Comparison of ENCODE assay signal across 19 cellular contexts in the genomic region with DNA sequence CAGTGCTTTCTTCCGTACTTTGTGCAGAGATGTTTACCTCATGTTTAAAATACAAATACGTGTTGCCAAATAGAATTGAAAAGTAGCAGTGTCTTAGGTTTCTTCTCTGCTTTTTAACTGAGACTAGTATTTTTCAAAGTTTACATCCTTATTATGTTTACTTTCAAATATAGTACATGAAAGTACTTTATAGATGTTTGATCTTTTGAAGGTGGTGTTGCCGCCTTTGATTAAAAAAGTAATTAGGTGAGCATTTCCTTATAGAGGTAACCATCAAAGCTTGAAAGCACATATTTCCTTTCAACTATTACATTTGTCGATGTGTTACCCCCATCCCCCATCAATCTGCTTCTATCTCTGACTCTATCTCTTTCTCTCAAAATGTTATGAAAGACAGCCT.
DNase-seq lines count a peak whose midpoint lies in the region; ATAC-seq and TF ChIP-seq lines count a peak whose summit lies in the region.
"Had no signal": no experiment of that assay in that cellular context is flagged by ENCODE, and none has a peak within 500 bp of the region (broad histone marks: within the 10 kb centered on the region; RNA-seq: fewer than 3 reads in every experiment).

No MANE protein-coding gene starts in this region.

- no peak overlapping the region for H3K4me3 ChIP-seq in transverse colon
- H3K4me3 ChIP-seq: GM23338, Peyer's patch had no signal

- POLR2A ChIA-PET in T-cell (lab: Charles Lee) = no interaction called here

- no peak for TF ChIP-seq EP300 in transverse colon (IDR thresholded peaks at IDR 0.05; ENCODE audit: low read depth)

- peaks cover 29% of the 10 kb centered on the region for H3K36me3 Mint-ChIP-seq in activated naive CD8-positive, alpha-beta T cell
- H3K36me3 Mint-ChIP-seq in activated naive CD8-positive, alpha-beta T cell treated with anti-CD3 and anti-CD28 coated beads, Interleukin-2, amount 50 U/mL, for 24 hours (ENCODE audit: low read depth) = peaks cover 35% of the 10 kb centered on the region
- peaks cover 36% of the 10 kb centered on the region for H3K36me3 Mint-ChIP-seq in T-cell

- peaks cover 16% of the 10 kb centered on the region for H3K9me3 Mint-ChIP-seq in activated naive CD8-positive, alpha-beta T cell (ENCODE audit: low read depth)
- H3K9me3 Mint-ChIP-seq in activated naive CD8-positive, alpha-beta T cell treated with anti-CD3 and anti-CD28 coated beads, Interleukin-2, amount 50 U/mL, for 24 hours = peaks cover 17% of the 10 kb centered on the region
- H3K9me3 Mint-ChIP-seq in T-cell = peaks cover 5 to 31% (median 23%) of the 10 kb centered on the region in 3 donors

- WGBS in transverse colon (ENCODE audit: low coverage in 1 of 2), 2 donors = 42 to 46% methylated on average over 4 of the region's 4 CpGs

- CTCF ChIA-PET in T-cell (lab: Charles Lee) = no interaction called here

- no peak for TF ChIP-seq CTCF in transverse colon (IDR thresholded peaks at IDR 0.05)

- no peaks in the 10 kb centered on the region for H3K27me3 ChIP-seq in transverse colon
- H3K27me3 ChIP-seq: Peyer's patch had no signal

- DNase-seq in activated naive CD8-positive, alpha-beta T cell treated with anti-CD3 and anti-CD28 coated beads, Interleukin-2, amount 50 U/mL, for 24 hours = no peak
- DNase-seq in T-cell = peak in 5 of 34 experiments; percentile 2 to 21 (median 9)
- no peak for DNase-seq in left colon
- DNase-seq in transverse colon = no peak
- DNase-seq in DMS153 (lab: John Stamatoyannopoulos, UW) = no peak
- DNase-seq in SKM-1 treated with dmso at 0.1 percent for 144 hours (lab: John Stamatoyannopoulos, UW; ENCODE audit: unreplicated experiment) = no peak
- DNase-seq: AML-193, C1 segment of cervical spinal cord, HCEC 1CT, NCI-H1105, NCI-H2081, NCI-H2171 treated with DMSO at 0.1 percent for 48 hours, NCI-H524 treated with DMSO at 0.1 percent for 48 hours, Peyer's patch had no signal

- no peak for TF ChIP-seq POLR2A in transverse colon (IDR thresholded peaks at IDR 0.05)

- peaks cover 66% of the 10 kb centered on the region for H3K4me1 Mint-ChIP-seq in activated naive CD8-positive, alpha-beta T cell (ENCODE audit: low read depth)
- H3K4me1 Mint-ChIP-seq in activated naive CD8-positive, alpha-beta T cell treated with anti-CD3 and anti-CD28 coated beads, Interleukin-2, amount 50 U/mL, for 24 hours = peaks cover 32% of the 10 kb centered on the region
- H3K4me1 Mint-ChIP-seq in T-cell = peaks cover 46 to 59% (median 52%) of the 10 kb centered on the region in 3 donors

- H3K36me3 ChIP-seq in transverse colon = peaks cover 0 to 6% (median 0%) of the 10 kb centered on the region in 4 donors
- H3K36me3 ChIP-seq: Peyer's patch had no signal

- no peaks in the 10 kb centered on the region for H3K27me3 Mint-ChIP-seq in activated naive CD8-positive, alpha-beta T cell
- H3K27me3 Mint-ChIP-seq in activated naive CD8-positive, alpha-beta T cell treated with anti-CD3 and anti-CD28 coated beads, Interleukin-2, amount 50 U/mL, for 24 hours = no peaks in the 10 kb centered on the region
- no peaks in the 10 kb centered on the region for H3K27me3 Mint-ChIP-seq in T-cell

- H3K27ac Mint-ChIP-seq in activated naive CD8-positive, alpha-beta T cell = peak overlapping the region; percentile 41
- no peak overlapping the region for H3K27ac Mint-ChIP-seq in activated naive CD8-positive, alpha-beta T cell treated with anti-CD3 and anti-CD28 coated beads, Interleukin-2, amount 50 U/mL, for 24 hours
- H3K27ac Mint-ChIP-seq in T-cell = no peak overlapping the region
- H3K27ac Mint-ChIP-seq: GM23338 had no signal

- no peak for ATAC-seq in activated naive CD8-positive, alpha-beta T cell treated with anti-CD3 and anti-CD28 coated beads, Interleukin-2, amount 50 U/mL, for 24 hours
- ATAC-seq in T-cell (replicated peaks in 1 of 4) = peak in 3 of 4 experiments; percentile 33 to 95 (median 61)
- ATAC-seq in left colon = peak; percentile 79
- ATAC-seq in GM21528 (IDR thresholded peaks at IDR 0.05; ENCODE audit: low FRiP score, unreplicated experiment) = no peak
- ATAC-seq: GM23338, SK-N-SH treated with all-trans-retinoic acid at 6 μM for 48 hours had no signal

- peaks cover 0 to 24% (median 7%) of the 10 kb centered on the region in 4 donors for H3K4me1 ChIP-seq in transverse colon
- H3K4me1 ChIP-seq: Peyer's patch had no signal

- peaks cover 6% of the 10 kb centered on the region in 2 donors for H3K9me3 ChIP-seq in transverse colon

- intact Hi-C loops in left colon (cut with DNase I, micrococcal nuclease) = no loop called here
- intact Hi-C loops in transverse colon (cut with DNase I; ENCODE audit: low total_unique reads) = no loop called here

- in situ Hi-C loops in transverse colon (cut with MboI; ENCODE audit: low pct_ligation_motif_present in 1 of 4, low pct_unique_long_range_greater_than_20kb in 1 of 4, low sequenced_read_pairs in 3 of 4) = no loop called here

- H3K4me3 Mint-ChIP-seq in activated naive CD8-positive, alpha-beta T cell = no peak overlapping the region
- H3K4me3 Mint-ChIP-seq in activated naive CD8-positive, alpha-beta T cell treated with anti-CD3 and anti-CD28 coated beads, Interleukin-2, amount 50 U/mL, for 24 hours = no peak overlapping the region
- H3K4me3 Mint-ChIP-seq in T-cell = peak overlapping the region in 2 of 3 donors; percentile 14 to 44
- H3K4me3 Mint-ChIP-seq: GM23338 had no signal

- H3K27ac ChIP-seq in transverse colon = peak overlapping the region; percentile 39 to 72 (median 64)
- H3K27ac ChIP-seq: KMS-11 had no signal

Comparison
In these comparisons a context has a peak if more than half of its experiments do, and no peak if none do; other contexts are left out.
1. H3K4me3 Mint-ChIP-seq: peak in T-cell (2 of 3); none in activated naive CD8-positive, alpha-beta T cell (single experiment) and activated naive CD8-positive, alpha-beta T cell treated with anti-CD3 and anti-CD28 coated beads, Interleukin-2, amount 50 U/mL, for 24 hours (single experiment).
2. ATAC-seq: peak in T-cell (3 of 4) and left colon (single experiment); none in activated naive CD8-positive, alpha-beta T cell treated with anti-CD3 and anti-CD28 coated beads, Interleukin-2, amount 50 U/mL, for 24 hours (single experiment) and GM21528 (single experiment).